8 cellular contexts compared by ENCODE assay signal in genomic region chr20:23441850-23442313, GRCh38.
DNase-seq lines count a peak whose midpoint lies in the region; ATAC-seq and TF ChIP-seq lines count a peak whose summit lies in the region.

No MANE protein-coding gene starts in this region.

- no peak overlapping the region for H3K27ac ChIP-seq in WERI-Rb-1
- no peak overlapping the region for H3K27ac ChIP-seq in caudate nucleus (ENCODE audit: low read depth, low read length)

- no peaks in the 10 kb centered on the region for H3K36me3 ChIP-seq in WERI-Rb-1

- ATAC-seq in HG02678 (IDR thresholded peaks at IDR 0.05; ENCODE audit: unreplicated experiment) (peak; percentile 76), GM19328 (IDR thresholded peaks at IDR 0.05; ENCODE audit: unreplicated experiment) (no peak)

- TF ChIP-seq CTCF in GM12872 (IDR thresholded peaks at IDR 0.05; ENCODE audit: insufficient read depth, low read depth, low read length) (peak; percentile 95), WERI-Rb-1 (IDR thresholded peaks at IDR 0.05; ENCODE audit: low read depth, low read length) (peak; percentile 95)

- H3K4me3 ChIP-seq in WERI-Rb-1 (ENCODE audit: low read depth, low read length), result no peak overlapping the region

- DNase-seq in NCI-H2029 (lab: John Stamatoyannopoulos, UW) (peak; percentile 28), WERI-Rb-1 (peak; percentile 85), caudate nucleus (lab: John Stamatoyannopoulos, UW) (peak in 48 of 61 donors; percentile 6 to 79 (median 32)), kidney glomerular epithelial cell (lab: John Stamatoyannopoulos, UW) (peak; percentile 64)
- DNase-seq in stimulated activated CD4-positive, alpha-beta T cell treated with anti-CD3 and anti-CD28 coated beads, Interleukin-2, amount 100 ng/mL, for 48 hours, result peak; percentile 66 to 68

- H3K27me3 ChIP-seq in WERI-Rb-1 (ENCODE audit: insufficient read depth, low read depth, severe bottlenecking), result no peaks in the 10 kb centered on the region

- no peaks in the 10 kb centered on the region for H3K9me3 ChIP-seq in WERI-Rb-1 (ENCODE audit: severe bottlenecking)

Comparison
In these comparisons a context has a peak if more than half of its experiments do, and no peak if none do; other contexts are left out.
1. DNase-seq: peak in every context shown above with its lines; median percentile 85 in WERI-Rb-1; 67 in stimulated activated CD4-positive, alpha-beta T cell treated with anti-CD3 and anti-CD28 coated beads, Interleukin-2, amount 100 ng/mL, for 48 hours; 64 in kidney glomerular epithelial cell; 32 in caudate nucleus; 28 in NCI-H2029.